10 cellular contexts compared by ENCODE assay signal in the genomic region with DNA sequence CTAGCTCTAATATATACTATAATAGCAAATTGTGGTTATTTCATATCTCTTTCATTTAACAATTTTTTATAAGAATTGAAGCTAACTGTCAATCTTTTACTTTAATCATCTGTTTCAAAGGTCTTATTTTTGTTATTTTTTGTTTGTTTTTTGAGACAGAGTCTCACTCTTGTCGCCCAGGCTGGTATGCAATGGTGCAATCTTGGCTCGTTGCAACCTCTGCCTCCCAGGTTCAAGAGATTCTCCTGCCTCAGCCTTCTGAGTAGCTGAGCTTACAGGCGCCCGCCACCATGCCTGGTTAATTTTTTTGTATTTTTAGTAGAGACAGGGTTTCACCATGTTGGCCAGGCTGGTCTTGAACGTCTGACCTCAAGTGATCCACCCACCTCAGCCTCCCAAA. TPM values are rescaled to one million over a fixed set of nuclear protein-coding genes. Genes with fewer than 3 reads are reported as not detected.
"Had no signal": no experiment of that assay in that cellular context is flagged by ENCODE, and none has a peak within 500 bp of the region (broad histone marks: within the 10 kb centered on the region; RNA-seq: fewer than 3 reads in every experiment).

No MANE protein-coding gene starts in this region.

RNA-seq across cellular contexts. Expression of a gene that starts 30.1 kb away (rescaled TPM):
- total RNA-seq: activated naive CD4-positive, alpha-beta T cell treated with anti-CD3 and anti-CD28 coated beads for 36 hours; activated T-cell treated with anti-CD3 and anti-CD28 coated beads, Interleukin-2, amount 50 U/mL, for 4 hours; activated T-cell treated with anti-CD3 and anti-CD28 coated beads, Interleukin-2, amount 50 U/mL, for 72 hours; activated T-helper 2 cell treated with anti-CD3 and anti-CD28 coated beads, Interferon-gamma antibody, Interleukin-2, Interleukin-4, amounts not matched to agents 10 μg/mL and 5 μg/mL and 100 μg/mL, durations not matched to agents 14 hours and 24 hours and 36 hours; ascending aorta; body of pancreas; bronchial epithelial cell; cardiac septum had no signal
- polyA plus RNA-seq: aorta, cardiac muscle cell had no signal
